Comparison of ENCODE assay signal across 33 cellular contexts in genomic region chr15:78361956-78362506, GRCh38. TPM values are rescaled to one million over a fixed set of nuclear protein-coding genes. Genes with fewer than 3 reads are reported as not detected.
"Had no signal": no experiment of that assay in that cellular context is flagged by ENCODE, and none has a peak within 500 bp of the region (broad histone marks: within the 10 kb centered on the region; RNA-seq: fewer than 3 reads in every experiment).

No MANE protein-coding gene starts in this region.

- H3K27me3 ChIP-seq: ascending aorta, breast epithelium, cardiac muscle cell, gastrocnemius medialis, heart left ventricle had no signal

- H3K4me3 ChIP-seq: ascending aorta, breast epithelium, cardiac muscle cell, coronary artery, dorsolateral prefrontal cortex, gastrocnemius medialis, heart left ventricle had no signal

- H3K4me1 ChIP-seq: ascending aorta, breast epithelium, foreskin keratinocyte had no signal

- H3K4me1 Mint-ChIP-seq: activated naive CD4-positive, alpha-beta T cell treated with anti-CD3 and anti-CD28 coated beads, Interleukin-2, amount 10 ng/mL, durations not matched to agents 7 days and 5 days had no signal

- H3K27ac Mint-ChIP-seq: activated CD8-positive, alpha-beta T cell treated with anti-CD3 and anti-CD28 coated beads for 36 hours; activated naive CD4-positive, alpha-beta T cell treated with anti-CD3 and anti-CD28 coated beads, Interleukin-2, amount 10 ng/mL, durations not matched to agents 7 days and 5 days; activated naive CD4-positive, alpha-beta T cell treated with anti-CD3 and anti-CD28 coated beads, Interleukin-2, amount 50 U/mL, for 72 hours; activated naive CD8-positive, alpha-beta T cell treated with anti-CD3 and anti-CD28 coated beads, Interleukin-2, amount 10 ng/mL, durations not matched to agents 7 days and 5 days; activated T-cell treated with anti-CD3 and anti-CD28 coated beads, Interleukin-2, amount 50 U/mL, for 24 hours; activated T-cell treated with anti-CD3 and anti-CD28 coated beads, Interleukin-2, amount 50 U/mL, for 72 hours; endodermal cell had no signal

- H3K27ac ChIP-seq: ascending aorta, breast epithelium, cardiac muscle cell, coronary artery, dorsolateral prefrontal cortex, foreskin keratinocyte, gastrocnemius medialis, heart left ventricle had no signal

- DNase-seq: activated CD4-positive, alpha-beta T cell treated with anti-CD3 and anti-CD28 coated beads for 48 hours; activated CD4-positive, alpha-beta T cell treated with anti-CD3 and anti-CD28 coated beads, Interleukin-2, amount 50 U/mL, for 1 hour; activated CD4-positive, alpha-beta T cell treated with anti-CD3 and anti-CD28 coated beads, Interleukin-2, amount 50 U/mL, for 48 hours; activated CD8-positive, alpha-beta memory T cell treated with anti-CD3 and anti-CD28 coated beads for 24 hours; activated CD8-positive, alpha-beta memory T cell treated with anti-CD3 and anti-CD28 coated beads, Interleukin-2, amount 50 U/mL, for 4 hours; activated CD8-positive, alpha-beta T cell treated with anti-CD3 and anti-CD28 coated beads for 36 hours; activated gamma-delta T cell; activated naive CD4-positive, alpha-beta T cell; activated naive CD4-positive, alpha-beta T cell treated with anti-CD3 and anti-CD28 coated beads, Interleukin-2, amount 10 ng/mL, durations not matched to agents 7 days and 5 days; activated naive CD8-positive, alpha-beta T cell treated with anti-CD3 and anti-CD28 coated beads, Interleukin-2, amount 10 ng/mL, durations not matched to agents 7 days and 5 days; activated T-cell treated with anti-CD3 and anti-CD28 coated beads for 4 hours; activated T-cell treated with anti-CD3 and anti-CD28 coated beads, Interleukin-2, amount 50 U/mL, for 24 hours; activated T-cell treated with anti-CD3 and anti-CD28 coated beads, Interleukin-2, amount 50 U/mL, for 72 hours; central memory CD4-positive, alpha-beta T cell; cerebellar nuclear complex; dorsolateral prefrontal cortex; effector memory CD4-positive, alpha-beta T cell; foreskin keratinocyte; gastrocnemius medialis; glutamatergic neuron; heart left ventricle; T-helper 2 cell had no signal

- H3K9me3 Mint-ChIP-seq: activated CD8-positive, alpha-beta T cell treated with anti-CD3 and anti-CD28 coated beads for 36 hours; activated naive CD4-positive, alpha-beta T cell treated with anti-CD3 and anti-CD28 coated beads, Interleukin-2, amount 10 ng/mL, durations not matched to agents 7 days and 5 days; activated naive CD4-positive, alpha-beta T cell treated with anti-CD3 and anti-CD28 coated beads, Interleukin-2, amount 50 U/mL, for 72 hours; activated naive CD8-positive, alpha-beta T cell treated with anti-CD3 and anti-CD28 coated beads, Interleukin-2, amount 10 ng/mL, durations not matched to agents 7 days and 5 days; activated T-cell treated with anti-CD3 and anti-CD28 coated beads, Interleukin-2, amount 50 U/mL, for 24 hours; activated T-cell treated with anti-CD3 and anti-CD28 coated beads, Interleukin-2, amount 50 U/mL, for 72 hours; brain; dendritic cell treated with granulocyte-macrophage colony-stimulating factor and Interleukin-4, amounts not matched to agents 40 ng/mL and 50 ng/mL, for 4 days; endodermal cell had no signal

- H3K36me3 Mint-ChIP-seq: activated naive CD4-positive, alpha-beta T cell treated with anti-CD3 and anti-CD28 coated beads, Interleukin-2, amount 10 ng/mL, durations not matched to agents 7 days and 5 days; activated naive CD4-positive, alpha-beta T cell treated with anti-CD3 and anti-CD28 coated beads, Interleukin-2, amount 50 U/mL, for 72 hours; activated naive CD8-positive, alpha-beta T cell treated with anti-CD3 and anti-CD28 coated beads, Interleukin-2, amount 10 ng/mL, durations not matched to agents 7 days and 5 days; brain had no signal

- H3K9me3 ChIP-seq: ascending aorta, breast epithelium, gastrocnemius medialis, heart left ventricle had no signal

- H3K36me3 ChIP-seq: ascending aorta, breast epithelium, cardiac muscle cell, gastrocnemius medialis, heart left ventricle had no signal

- H3K27me3 Mint-ChIP-seq: dendritic cell treated with granulocyte-macrophage colony-stimulating factor and Interleukin-4, amounts not matched to agents 40 ng/mL and 50 ng/mL, for 4 days had no signal

- ATAC-seq: activated CD8-positive, alpha-beta T cell treated with anti-CD3 and anti-CD28 coated beads for 36 hours; activated naive CD4-positive, alpha-beta T cell treated with anti-CD3 and anti-CD28 coated beads, Interleukin-2, amount 50 U/mL, for 72 hours; activated T-cell treated with anti-CD3 and anti-CD28 coated beads, Interleukin-2, amount 50 U/mL, for 72 hours; esophagus mucosa; gastrocnemius medialis; heart left ventricle had no signal

- H3K4me3 Mint-ChIP-seq: activated CD8-positive, alpha-beta T cell treated with anti-CD3 and anti-CD28 coated beads for 36 hours; activated naive CD4-positive, alpha-beta T cell treated with anti-CD3 and anti-CD28 coated beads, Interleukin-2, amount 10 ng/mL, durations not matched to agents 7 days and 5 days; activated naive CD8-positive, alpha-beta T cell treated with anti-CD3 and anti-CD28 coated beads, Interleukin-2, amount 10 ng/mL, durations not matched to agents 7 days and 5 days; activated T-cell treated with anti-CD3 and anti-CD28 coated beads, Interleukin-2, amount 50 U/mL, for 24 hours; activated T-cell treated with anti-CD3 and anti-CD28 coated beads, Interleukin-2, amount 50 U/mL, for 72 hours; dendritic cell treated with granulocyte-macrophage colony-stimulating factor and Interleukin-4, amounts not matched to agents 40 ng/mL and 50 ng/mL, for 4 days; endodermal cell had no signal

RNA-seq across cellular contexts. Expression of gene CRABP1, which starts 21.9 kb away (rescaled TPM):
- total RNA-seq: activated naive CD8-positive, alpha-beta T cell treated with anti-CD3 and anti-CD28 coated beads, Interleukin-2, amount 10 ng/mL, durations not matched to agents 7 days and 5 days; ascending aorta; epithelial cell of proximal tubule; esophagus mucosa; foreskin keratinocyte; gastrocnemius medialis; T-helper 1 cell treated with Interleukin-12 subunit alpha and Interleukin-12 subunit beta and Interleukin-4 antibody, amounts not matched to agents 30 ng/mL and 1 ng/mL, for 36 hours had no signal
